Comparison of ENCODE assay signal across 11 cellular contexts in the genomic region with DNA sequence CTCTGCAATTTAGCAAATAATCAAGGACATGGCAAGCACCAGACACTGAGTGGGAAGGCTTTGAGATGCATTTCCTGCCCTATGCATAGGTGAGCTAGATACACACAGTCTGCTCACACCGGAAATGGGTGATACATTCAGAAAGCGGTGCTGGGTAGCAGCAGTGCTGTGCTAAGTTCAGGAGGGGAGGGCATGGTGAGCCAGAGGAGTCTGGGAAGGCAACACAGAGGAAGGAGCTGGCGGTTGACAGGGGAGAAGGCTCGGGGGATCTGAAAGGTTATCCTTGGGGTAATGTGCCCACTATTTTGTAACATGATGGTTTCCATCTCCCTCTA. TPM values are rescaled to one million over a fixed set of nuclear protein-coding genes. Genes with fewer than 3 reads are reported as not detected.
DNase-seq lines count a peak whose midpoint lies in the region; ATAC-seq and TF ChIP-seq lines count a peak whose summit lies in the region.
"Had no signal": no experiment of that assay in that cellular context is flagged by ENCODE, and none has a peak within 500 bp of the region (broad histone marks: within the 10 kb centered on the region; RNA-seq: fewer than 3 reads in every experiment).

No MANE protein-coding gene starts in this region.

- no peak overlapping the region for H3K4me3 ChIP-seq in Peyer's patch
- H3K4me3 ChIP-seq: BLaER1, esophagus muscularis mucosa, skin epidermis had no signal

- no TSS peak for BruUV-seq in MCF 10A (replicated peaks; lab: Mats Ljungman, UMichigan)

- no peaks in the 10 kb centered on the region for H3K27me3 Mint-ChIP-seq in stimulated activated naive B cell treated with anti-CD40 and anti-IgM and Interleukin-4, amounts not matched to agents 10 μg/mL and 1 μg/mL and 100 μg/mL, for 72 hours
- H3K27me3 Mint-ChIP-seq in MCF 10A (ENCODE audit: insufficient read depth, unreplicated experiment) = no peaks in the 10 kb centered on the region

- peak; percentile 52 for ATAC-seq in GM18909 (IDR thresholded peaks at IDR 0.05; ENCODE audit: poor library complexity, unreplicated experiment)
- no peak for ATAC-seq in stimulated activated naive B cell treated with anti-CD40 and anti-IgM and Interleukin-4, amounts not matched to agents 10 μg/mL and 1 μg/mL and 100 μg/mL, for 72 hours (replicated peaks)
- ATAC-seq in GM21381 (IDR thresholded peaks at IDR 0.05; ENCODE audit: unreplicated experiment) = no peak

- H3K36me3 Mint-ChIP-seq in stimulated activated naive B cell treated with anti-CD40 and anti-IgM and Interleukin-4, amounts not matched to agents 10 μg/mL and 1 μg/mL and 100 μg/mL, for 72 hours = no peaks in the 10 kb centered on the region
- H3K36me3 Mint-ChIP-seq in MCF 10A (ENCODE audit: insufficient read depth, unreplicated experiment) = no peaks in the 10 kb centered on the region

- TF ChIP-seq CTCF in Peyer's patch (IDR thresholded peaks at IDR 0.05) (no peak), MCF 10A (IDR thresholded peaks at IDR 0.05; ENCODE audit: unreplicated experiment) (no peak)

- no peaks in the 10 kb centered on the region for H3K36me3 ChIP-seq in Peyer's patch
- H3K36me3 ChIP-seq: BLaER1, esophagus muscularis mucosa had no signal

- H3K4me3 Mint-ChIP-seq in stimulated activated naive B cell treated with anti-CD40 and anti-IgM and Interleukin-4, amounts not matched to agents 10 μg/mL and 1 μg/mL and 100 μg/mL, for 72 hours = no peak overlapping the region
- H3K4me3 Mint-ChIP-seq in MCF 10A (ENCODE audit: unreplicated experiment) = no peak overlapping the region

- H3K9me3 ChIP-seq in Peyer's patch = no peaks in the 10 kb centered on the region
- H3K9me3 ChIP-seq: BLaER1, esophagus muscularis mucosa had no signal

- DNase-seq in Peyer's patch (peak in 2 of 3 donors; percentile 47 to 72), activated T-helper 1 cell treated with Interleukin-2 at 50 U/mL for 16 hours (ENCODE audit: low read depth) (peak; percentile 38), MCF 10A (ENCODE audit: unreplicated experiment) (no peak), NCI-H2107 treated with DMSO at 0.1 percent for 48 hours (lab: John Stamatoyannopoulos, UW; ENCODE audit: unreplicated experiment) (no peak)
- DNase-seq in stimulated activated CD4-positive, alpha-beta T cell treated with anti-CD3 and anti-CD28 coated beads, Interleukin-1b, Interleukin-23, amount 100 ng/mL, for 1 hour (ENCODE audit: low read depth in 2 of 2) = peak; percentile 9 to 21
- DNase-seq in stimulated activated naive B cell treated with anti-CD40 and anti-IgM and Interleukin-4, amounts not matched to agents 10 μg/mL and 1 μg/mL and 100 μg/mL, for 72 hours = no peak

- CTCF ChIA-PET in MCF 10A (lab: Yijun Ruan, JAX) = interaction anchor here (0.7 to 1.1 kb wide), 2 partner anchors 10 to 516 kb away, joined by 3 read pairs; no protein-coding TSS in a partner anchor

- POLR2A ChIA-PET in MCF 10A (lab: Yijun Ruan, JAX) = no interaction called here

- intact Hi-C loops in MCF 10A (cut with micrococcal nuclease) = no loop called here

- no peak overlapping the region for H3K27ac Mint-ChIP-seq in stimulated activated naive B cell treated with anti-CD40 and anti-IgM and Interleukin-4, amounts not matched to agents 10 μg/mL and 1 μg/mL and 100 μg/mL, for 72 hours
- no peak overlapping the region for H3K27ac Mint-ChIP-seq in MCF 10A (ENCODE audit: low read depth, unreplicated experiment)

- H3K4me1 ChIP-seq in Peyer's patch = no peaks in the 10 kb centered on the region
- H3K4me1 ChIP-seq: esophagus muscularis mucosa had no signal

- peak overlapping the region in 3 of 4 donors; percentile 31 to 57 (median 39) for H3K27ac ChIP-seq in Peyer's patch
- H3K27ac ChIP-seq: BLaER1, esophagus muscularis mucosa had no signal

- no peak for TF ChIP-seq POLR2A in Peyer's patch (IDR thresholded peaks at IDR 0.05)

- no peaks in the 10 kb centered on the region for H3K4me1 Mint-ChIP-seq in stimulated activated naive B cell treated with anti-CD40 and anti-IgM and Interleukin-4, amounts not matched to agents 10 μg/mL and 1 μg/mL and 100 μg/mL, for 72 hours
- peaks cover 5% of the 10 kb centered on the region for H3K4me1 Mint-ChIP-seq in MCF 10A (ENCODE audit: insufficient read depth, unreplicated experiment)

- H3K27me3 ChIP-seq in Peyer's patch = no peaks in the 10 kb centered on the region
- H3K27me3 ChIP-seq: BLaER1, esophagus muscularis mucosa had no signal

- H3K9me3 Mint-ChIP-seq in stimulated activated naive B cell treated with anti-CD40 and anti-IgM and Interleukin-4, amounts not matched to agents 10 μg/mL and 1 μg/mL and 100 μg/mL, for 72 hours = peaks cover 0 to 2% of the 10 kb centered on the region in 2 donors
- H3K9me3 Mint-ChIP-seq in MCF 10A (ENCODE audit: unreplicated experiment) = no peaks in the 10 kb centered on the region

RNA-seq across cellular contexts. Expression of a gene that starts 57.4 kb away (rescaled TPM):
- total RNA-seq in Peyer's patch = 100 to 1,000 TPM; 114 to 240 (median 196) TPM
- 146 and 200 TPM in 2 replicates for total RNA-seq in MCF 10A (2022)

Comparison
In these comparisons a context has a peak if more than half of its experiments do, and no peak if none do; other contexts are left out.
1. DNase-seq: peak in Peyer's patch (2 of 3), activated T-helper 1 cell treated with Interleukin-2 at 50 U/mL for 16 hours (single experiment) and stimulated activated CD4-positive, alpha-beta T cell treated with anti-CD3 and anti-CD28 coated beads, Interleukin-1b, Interleukin-23, amount 100 ng/mL, for 1 hour (2 of 2); none in stimulated activated naive B cell treated with anti-CD40 and anti-IgM and Interleukin-4, amounts not matched to agents 10 μg/mL and 1 μg/mL and 100 μg/mL, for 72 hours (single experiment), MCF 10A (single experiment) and NCI-H2107 treated with DMSO at 0.1 percent for 48 hours (single experiment).